In the genomic region with DNA sequence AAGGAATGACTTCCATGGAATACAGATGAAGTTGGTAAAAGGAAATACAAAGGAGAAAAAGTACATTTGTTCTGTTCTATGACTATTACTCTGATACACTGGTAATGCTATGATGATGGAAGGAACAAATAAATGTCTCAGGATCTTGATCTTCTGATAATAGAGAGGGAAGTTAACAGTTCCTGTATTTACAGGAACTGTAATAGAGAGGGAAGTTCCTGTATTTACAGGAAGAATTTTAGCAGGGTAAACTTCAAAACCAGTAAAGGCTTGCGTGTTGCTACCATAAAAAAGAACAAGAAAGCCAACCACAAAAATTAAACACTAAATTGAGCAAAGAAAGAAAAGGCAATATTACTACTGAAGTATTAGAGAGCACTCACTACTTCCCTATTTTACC, we compare ENCODE assay signal across 16 cellular contexts.
A peak's percentile ranks its signal among the peaks of the same experiment; 100 is the strongest.
DNase-seq lines count a peak whose midpoint lies in the region; ATAC-seq and TF ChIP-seq lines count a peak whose summit lies in the region.
"Had no signal": no experiment of that assay in that cellular context is flagged by ENCODE, and none has a peak within 500 bp of the region (broad histone marks: within the 10 kb centered on the region; RNA-seq: fewer than 3 reads in every experiment).

No MANE protein-coding gene starts in this region.

- H3K9me3 ChIP-seq in thyroid gland: no peaks in the 10 kb centered on the region
- H3K9me3 ChIP-seq: SJSA1 had no signal

- no peaks in the 10 kb centered on the region for H3K27me3 ChIP-seq in thyroid gland
- H3K27me3 ChIP-seq: BLaER1, SJSA1 had no signal

- H3K4me1 Mint-ChIP-seq in activated T-cell treated with anti-CD3 and anti-CD28 coated beads, Interleukin-2, amount 50 U/mL, for 72 hours (ENCODE audit: low read depth): no peaks in the 10 kb centered on the region

- H3K9me3 Mint-ChIP-seq in activated T-cell treated with anti-CD3 and anti-CD28 coated beads, Interleukin-2, amount 50 U/mL, for 72 hours: peaks cover 6% of the 10 kb centered on the region in 2 donors

- no peak overlapping the region for H3K4me3 ChIP-seq in thyroid gland (replicated peaks in 1 of 3)
- H3K4me3 ChIP-seq: BLaER1, SJSA1 had no signal

- no peak overlapping the region for H3K27ac Mint-ChIP-seq in activated T-cell treated with anti-CD3 and anti-CD28 coated beads, Interleukin-2, amount 50 U/mL, for 72 hours
- H3K27ac Mint-ChIP-seq: T-cell had no signal

- DNase-seq in SIG-M5 treated with dmso at 0.1 percent for 504 hours (lab: John Stamatoyannopoulos, UW; ENCODE audit: unreplicated experiment) (peak; percentile 3), SIG-M5 (lab: John Stamatoyannopoulos, UW) (no peak), NOMO-1 treated with dmso at 0.1 percent for 144 hours (lab: John Stamatoyannopoulos, UW; ENCODE audit: unreplicated experiment) (peak; percentile 70), glomerular visceral epithelial cell (ENCODE audit: extremely low spot score) (no peak), thyroid gland (no peak), Right ventricle myocardium inferior (ENCODE audit: missing footprints) (no peak)
- no peak for DNase-seq in activated T-cell treated with anti-CD3 and anti-CD28 coated beads, Interleukin-2, amount 50 U/mL, for 72 hours
- DNase-seq: DMS153, Karpas-422, NCI-H1105, NCI-H1694 treated with DMSO at 0.1 percent for 48 hours, T-cell had no signal

- peak overlapping the region; percentile 2; the same call in 1 of the 2 replicates for H3K27ac ChIP-seq in VCaP
- no peak overlapping the region for H3K27ac ChIP-seq in thyroid gland
- H3K27ac ChIP-seq: 22Rv1, BLaER1, SJSA1 had no signal

- H3K36me3 ChIP-seq in thyroid gland: no peaks in the 10 kb centered on the region
- H3K36me3 ChIP-seq: BLaER1, SJSA1 had no signal

- H3K4me3 Mint-ChIP-seq in activated T-cell treated with anti-CD3 and anti-CD28 coated beads, Interleukin-2, amount 50 U/mL, for 72 hours: no peak overlapping the region
- H3K4me3 Mint-ChIP-seq: T-cell had no signal

- H3K27me3 Mint-ChIP-seq in activated T-cell treated with anti-CD3 and anti-CD28 coated beads, Interleukin-2, amount 50 U/mL, for 72 hours (ENCODE audit: low read depth): no peaks in the 10 kb centered on the region
- H3K27me3 Mint-ChIP-seq: T-cell had no signal

- 77 to 85% methylated on average over 1 of the region's 1 CpG for WGBS in thyroid gland, 2 donors

- no peak for ATAC-seq in Right ventricle myocardium inferior
- no peak for ATAC-seq in activated T-cell treated with anti-CD3 and anti-CD28 coated beads, Interleukin-2, amount 50 U/mL, for 72 hours (replicated peaks in 1 of 2)
- ATAC-seq: T-cell had no signal

- no peak for TF ChIP-seq CTCF in VCaP (conservative IDR thresholded peaks at IDR 0.05)
- TF ChIP-seq CTCF in thyroid gland (IDR thresholded peaks at IDR 0.05): no peak

- peaks cover 3 to 5% of the 10 kb centered on the region in 2 donors for H3K36me3 Mint-ChIP-seq in activated T-cell treated with anti-CD3 and anti-CD28 coated beads, Interleukin-2, amount 50 U/mL, for 72 hours (ENCODE audit: insufficient read depth in 2 of 2)
- H3K36me3 Mint-ChIP-seq: T-cell had no signal

- intact Hi-C loops in thyroid gland (cut with DNase I) (no loop called here), Right ventricle myocardium inferior (cut with DNase I) (no loop called here)

- no peaks in the 10 kb centered on the region for H3K4me1 ChIP-seq in thyroid gland
- H3K4me1 ChIP-seq: BLaER1, SJSA1 had no signal

- no peak for TF ChIP-seq POLR2A in thyroid gland (IDR thresholded peaks at IDR 0.05)

Comparison
In these comparisons a context has a peak if more than half of its experiments do, and no peak if none do; other contexts are left out.
1. DNase-seq: peak in SIG-M5 treated with dmso at 0.1 percent for 504 hours (single experiment) and NOMO-1 treated with dmso at 0.1 percent for 144 hours (single experiment); none in SIG-M5 (single experiment), glomerular visceral epithelial cell (single experiment), thyroid gland (0 of 2), Right ventricle myocardium inferior (single experiment) and activated T-cell treated with anti-CD3 and anti-CD28 coated beads, Interleukin-2, amount 50 U/mL, for 72 hours (0 of 2).